In the genomic region with DNA sequence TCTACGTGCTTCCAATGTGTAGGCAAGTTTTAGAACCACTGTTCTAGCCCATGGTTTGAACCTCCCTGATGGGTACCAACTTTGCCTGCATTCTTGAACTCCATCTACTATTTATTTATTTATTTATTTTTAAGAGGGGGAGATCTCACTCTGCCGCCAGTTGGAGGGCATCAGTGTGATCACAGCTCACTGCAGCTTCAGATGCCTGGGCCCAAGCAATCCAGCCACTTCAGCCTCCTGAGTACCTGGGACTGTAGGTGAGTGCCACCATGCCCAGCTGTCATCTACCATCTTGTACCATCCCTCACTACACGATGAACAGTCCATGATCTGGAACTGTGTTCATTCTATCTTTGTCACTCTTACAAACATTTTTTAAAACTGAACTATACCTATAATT, we compare ENCODE assay signal across 11 cellular contexts. TPM values are rescaled to one million over a fixed set of nuclear protein-coding genes. Genes with fewer than 3 reads are reported as not detected.
DNase-seq lines count a peak whose midpoint lies in the region; ATAC-seq, FAIRE-seq and TF ChIP-seq lines count a peak whose summit lies in the region.
"Had no signal": no experiment of that assay in that cellular context is flagged by ENCODE, and none has a peak within 500 bp of the region (broad histone marks: within the 10 kb centered on the region; RNA-seq: fewer than 3 reads in every experiment).

No MANE protein-coding gene starts in this region.

- peaks cover 6% of the 10 kb centered on the region for H3K4me1 ChIP-seq in ACC112 (ENCODE audit: control insufficient read depth, insufficient read depth, low read length, unreplicated experiment)
- peaks cover 20% of the 10 kb centered on the region for H3K4me1 ChIP-seq in DND-41 (ENCODE audit: insufficient read depth, low read length)
- peaks cover 0 to 16% of the 10 kb centered on the region in 2 donors for H3K4me1 ChIP-seq in muscle layer of duodenum (ENCODE audit: control insufficient read depth in 1 of 2, insufficient read depth in 2 of 2, low read length in 2 of 2)
- H3K4me1 ChIP-seq in kidney (ENCODE audit: control insufficient read depth in 1 of 2, insufficient read depth in 1 of 2, low read depth in 1 of 2, low read length in 2 of 2), result peaks cover 5 to 12% of the 10 kb centered on the region in 2 donors

- no peaks in the 10 kb centered on the region for H3K27me3 Mint-ChIP-seq in activated naive CD8-positive, alpha-beta T cell treated with anti-CD3 and anti-CD28 coated beads for 36 hours

- H3K9me3 ChIP-seq in DND-41 (ENCODE audit: insufficient read depth, low read length, severe bottlenecking), result no peaks in the 10 kb centered on the region
- no peaks in the 10 kb centered on the region for H3K9me3 ChIP-seq in muscle layer of duodenum (ENCODE audit: control insufficient read depth in 1 of 2, low read length in 2 of 2)
- H3K9me3 ChIP-seq in kidney (ENCODE audit: control insufficient read depth in 1 of 2, low read length in 2 of 2), result no peaks in the 10 kb centered on the region

- no peak overlapping the region for H3K9ac ChIP-seq in DND-41 (ENCODE audit: low read depth, low read length)
- H3K9ac ChIP-seq in kidney (ENCODE audit: low read length in 2 of 2), result no peak overlapping the region

- H3K4me3 ChIP-seq in ACC112 (ENCODE audit: low read depth, low read length) (peak overlapping the region; percentile 85), DND-41 (ENCODE audit: low read depth in 1 of 2, low read length in 2 of 2) (no peak overlapping the region), muscle layer of duodenum (ENCODE audit: low read depth in 1 of 2, low read length in 2 of 2) (peak overlapping the region in 1 of 2 donors; percentile 62), kidney (ENCODE audit: low read length in 2 of 2) (no peak overlapping the region)

- H3K27ac ChIP-seq in ACC112 (ENCODE audit: low read depth, low read length), result no peak overlapping the region
- no peak overlapping the region for H3K27ac ChIP-seq in DND-41 (ENCODE audit: low read length)
- H3K27ac ChIP-seq in muscle layer of duodenum (ENCODE audit: low read length), result peak overlapping the region; percentile 83
- H3K27ac ChIP-seq in kidney (ENCODE audit: low read depth in 2 of 2, low read length in 2 of 2), result no peak overlapping the region
- H3K27ac ChIP-seq: HL-60 had no signal

- H3K9me3 Mint-ChIP-seq in activated naive CD8-positive, alpha-beta T cell treated with anti-CD3 and anti-CD28 coated beads for 36 hours, result no peaks in the 10 kb centered on the region

- ATAC-seq in DND-41 (ENCODE audit: insufficient read depth, low read depth) (no peak), GM18870 (IDR thresholded peaks at IDR 0.05; ENCODE audit: unreplicated experiment) (no peak)

- peak overlapping the region; percentile 74; the same call in 1 of the 2 replicates for H3K4me2 ChIP-seq in DND-41 (ENCODE audit: insufficient read depth, low read length)

- intact Hi-C loops in kidney (cut with DNase I), result no loop called here

- H2AFZ ChIP-seq in ACC112 (ENCODE audit: low read length, unreplicated experiment), result no peak overlapping the region
- H2AFZ ChIP-seq in DND-41 (ENCODE audit: low read depth, low read length), result no peak overlapping the region

- H3K36me3 Mint-ChIP-seq in activated naive CD8-positive, alpha-beta T cell treated with anti-CD3 and anti-CD28 coated beads for 36 hours, result no peaks in the 10 kb centered on the region

- H3K4me3 Mint-ChIP-seq in activated naive CD8-positive, alpha-beta T cell treated with anti-CD3 and anti-CD28 coated beads for 36 hours, result peak overlapping the region; percentile 90

- no peak for DNase-seq in DND-41
- no peak for DNase-seq in activated naive CD8-positive, alpha-beta T cell treated with anti-CD3 and anti-CD28 coated beads for 36 hours
- no peak for DNase-seq in RCC 7860 (ENCODE audit: low spot score)
- no peak for DNase-seq in kidney
- no peak for DNase-seq in NCI-H524 treated with DMSO at 0.1 percent for 48 hours (lab: John Stamatoyannopoulos, UW)
- DNase-seq: stimulated activated CD4-positive, alpha-beta T cell treated with anti-CD3 and anti-CD28 coated beads, Interleukin-12 subunit alpha, Interleukin-12 subunit beta, amount 100 ng/mL, for 4 hours; stimulated activated naive CD4-positive, alpha-beta T cell had no signal

- no peak for FAIRE-seq in RCC 7860 (lab: Jason Lieb, UNC)
- no peak for FAIRE-seq in kidney (lab: Jason Lieb, UNC)

- H3K36me3 ChIP-seq in ACC112 (ENCODE audit: insufficient read depth, low read length), result no peaks in the 10 kb centered on the region
- H3K36me3 ChIP-seq in DND-41 (ENCODE audit: insufficient read depth, low read length), result no peaks in the 10 kb centered on the region
- H3K36me3 ChIP-seq in muscle layer of duodenum (ENCODE audit: control insufficient read depth in 1 of 2, insufficient read depth in 2 of 2, low read length in 2 of 2), result no peaks in the 10 kb centered on the region
- no peaks in the 10 kb centered on the region for H3K36me3 ChIP-seq in kidney (ENCODE audit: control insufficient read depth in 1 of 2, insufficient read depth in 2 of 2, low read length in 2 of 2)

- peaks cover 26% of the 10 kb centered on the region for H3K4me1 Mint-ChIP-seq in activated naive CD8-positive, alpha-beta T cell treated with anti-CD3 and anti-CD28 coated beads for 36 hours

- no peaks in the 10 kb centered on the region for H4K20me1 ChIP-seq in DND-41 (ENCODE audit: insufficient read depth, low read length)

- H3K79me2 ChIP-seq in ACC112 (ENCODE audit: control insufficient read depth, insufficient read depth, low read length, unreplicated experiment), result peaks cover 3% of the 10 kb centered on the region
- H3K79me2 ChIP-seq in DND-41 (ENCODE audit: insufficient read depth, low read length), result no peaks in the 10 kb centered on the region

- H3K27me3 ChIP-seq in ACC112 (ENCODE audit: insufficient read depth, low read length), result peaks cover 1% of the 10 kb centered on the region; the same call in 1 of the 2 replicates
- H3K27me3 ChIP-seq in DND-41 (ENCODE audit: insufficient read depth, low read length, poor library complexity), result peaks cover 14% of the 10 kb centered on the region
- no peaks in the 10 kb centered on the region for H3K27me3 ChIP-seq in muscle layer of duodenum (ENCODE audit: low read depth, low read length)

- peak overlapping the region; percentile 59 for H3K27ac Mint-ChIP-seq in activated naive CD8-positive, alpha-beta T cell treated with anti-CD3 and anti-CD28 coated beads for 36 hours

- TF ChIP-seq CTCF in DND-41 (IDR thresholded peaks at IDR 0.05; ENCODE audit: borderline replicate concordance, extremely low read depth, low read length, poor library complexity, severe bottlenecking) (no peak), kidney (IDR thresholded peaks at IDR 0.05; ENCODE audit: borderline replicate concordance, extremely low read depth, insufficient read depth) (no peak)

RNA-seq across cellular contexts. Expression of gene HLA-F, which starts 28.2 kb away (rescaled TPM):
- 100 to 1,000 TPM; 178 to 181 TPM for total RNA-seq in activated naive CD8-positive, alpha-beta T cell treated with anti-CD3 and anti-CD28 coated beads for 36 hours
- 87.8 TPM for total RNA-seq in kidney
- 52.1 TPM for polyA plus RNA-seq in kidney (ENCODE audit: insufficient read depth, low read depth, low replicate concordance)
